Comparison of ENCODE assay signal across 19 cellular contexts in genomic region chr2:239292531-239292930, GRCh38.
DNase-seq lines count a peak whose midpoint lies in the region; ATAC-seq, FAIRE-seq and TF ChIP-seq lines count a peak whose summit lies in the region.
"Had no signal": no experiment of that assay in that cellular context is flagged by ENCODE, and none has a peak within 500 bp of the region (broad histone marks: within the 10 kb centered on the region; RNA-seq: fewer than 3 reads in every experiment).

No MANE protein-coding gene starts in this region.

- intact Hi-C loops in kidney (cut with DNase I): no loop called here

- H3K9me3 ChIP-seq in DND-41 (ENCODE audit: insufficient read depth, low read length, severe bottlenecking) (no peaks in the 10 kb centered on the region), kidney (ENCODE audit: control insufficient read depth in 1 of 2, low read length in 2 of 2) (no peaks in the 10 kb centered on the region)
- H3K9me3 ChIP-seq: suprapubic skin had no signal

- H3K4me1 ChIP-seq in DND-41 (ENCODE audit: insufficient read depth, low read length) (peaks cover 98% of the 10 kb centered on the region), kidney (ENCODE audit: control insufficient read depth in 1 of 2, insufficient read depth in 1 of 2, low read depth in 1 of 2, low read length in 2 of 2) (peaks cover 19 to 28% of the 10 kb centered on the region in 2 donors)

- H3K27me3 ChIP-seq in DND-41 (ENCODE audit: insufficient read depth, low read length, poor library complexity): no peaks in the 10 kb centered on the region
- H3K27me3 ChIP-seq: brain microvascular endothelial cell, suprapubic skin had no signal

- H3K9ac ChIP-seq in DND-41 (ENCODE audit: low read depth, low read length): peak overlapping the region; percentile 31; the same call in 1 of the 2 replicates
- H3K9ac ChIP-seq in kidney (ENCODE audit: low read length in 2 of 2): no peak overlapping the region

- POLR2A ChIA-PET in RWPE1 (lab: Yijun Ruan, JAX; ENCODE audit: low non-redundant PET): interaction anchor here (0.6 kb wide), 1 partner anchor 90 kb away, joined by 3 read pairs; no protein-coding TSS in a partner anchor
- POLR2A ChIA-PET in T-cell (lab: Charles Lee): interaction anchor here (0.6 to 1.0 kb wide), 3 partner anchors 11 to 28 kb away, joined by 3 read pairs; no protein-coding TSS in a partner anchor

- peaks cover 79% of the 10 kb centered on the region for H3K36me3 ChIP-seq in DND-41 (ENCODE audit: insufficient read depth, low read length)
- no peaks in the 10 kb centered on the region for H3K36me3 ChIP-seq in kidney (ENCODE audit: control insufficient read depth in 1 of 2, insufficient read depth in 2 of 2, low read length in 2 of 2)
- H3K36me3 ChIP-seq: brain microvascular endothelial cell, suprapubic skin had no signal

- no peak overlapping the region for H2AFZ ChIP-seq in DND-41 (ENCODE audit: low read depth, low read length)

- H3K4me2 ChIP-seq in DND-41 (ENCODE audit: insufficient read depth, low read length): peak overlapping the region; percentile 68

- no peak for ATAC-seq in DND-41 (ENCODE audit: insufficient read depth, low read depth)
- ATAC-seq in memory B cell (ENCODE audit: low read depth): no peak
- no peak for ATAC-seq in stimulated activated memory B cell treated with anti-CD40 and anti-IgM and Interleukin-4, amounts not matched to agents 10 μg/mL and 1 μg/mL and 100 μg/mL, for 72 hours
- ATAC-seq in T-cell (replicated peaks in 1 of 4): no peak
- no peak for ATAC-seq in GM18511 (IDR thresholded peaks at IDR 0.05; ENCODE audit: unreplicated experiment)
- ATAC-seq: Panc1, SK-N-SH treated with all-trans-retinoic acid at 6 μM for 48 hours had no signal

- H3K4me3 Mint-ChIP-seq in memory B cell (no peak overlapping the region), T-cell (no peak overlapping the region)
- H3K4me3 Mint-ChIP-seq in stimulated activated memory B cell treated with anti-CD40 and anti-IgM and Interleukin-4, amounts not matched to agents 10 μg/mL and 1 μg/mL and 100 μg/mL, for 72 hours: no peak overlapping the region
- no peak overlapping the region for H3K4me3 Mint-ChIP-seq in T-helper 2 cell treated with Interferon-gamma antibody and Interleukin-4, amounts not matched to agents 5 μg/mL and 100 μg/mL, for 36 hours
- H3K4me3 Mint-ChIP-seq: activated naive CD8-positive, alpha-beta T cell treated with anti-CD3 and anti-CD28 coated beads for 36 hours; activated T-cell treated with anti-CD3 and anti-CD28 coated beads, Interleukin-2, amount 50 U/mL, for 24 hours had no signal

- CTCF ChIA-PET in RWPE1 (lab: Yijun Ruan, JAX): no interaction called here
- CTCF ChIA-PET in T-cell (lab: Charles Lee): no interaction called here

- peak overlapping the region; percentile 45 for H3K27ac Mint-ChIP-seq in memory B cell
- H3K27ac Mint-ChIP-seq in stimulated activated memory B cell treated with anti-CD40 and anti-IgM and Interleukin-4, amounts not matched to agents 10 μg/mL and 1 μg/mL and 100 μg/mL, for 72 hours: peak overlapping the region; percentile 24
- H3K27ac Mint-ChIP-seq in T-cell: peak overlapping the region in 1 of 2 donors; percentile 48
- no peak overlapping the region for H3K27ac Mint-ChIP-seq in T-helper 2 cell treated with Interferon-gamma antibody and Interleukin-4, amounts not matched to agents 5 μg/mL and 100 μg/mL, for 36 hours
- H3K27ac Mint-ChIP-seq: activated naive CD8-positive, alpha-beta T cell treated with anti-CD3 and anti-CD28 coated beads for 36 hours had no signal

- H3K4me3 ChIP-seq in DND-41 (ENCODE audit: low read depth in 1 of 2, low read length in 2 of 2): peak overlapping the region in 1 of 2 experiments; percentile 32; a peak in 2 of 4 replicates
- no peak overlapping the region for H3K4me3 ChIP-seq in kidney (ENCODE audit: low read length in 2 of 2)
- H3K4me3 ChIP-seq: suprapubic skin had no signal

- H3K36me3 Mint-ChIP-seq in memory B cell (no peaks in the 10 kb centered on the region), T-cell (peaks cover 3% of the 10 kb centered on the region)
- no peaks in the 10 kb centered on the region for H3K36me3 Mint-ChIP-seq in stimulated activated memory B cell treated with anti-CD40 and anti-IgM and Interleukin-4, amounts not matched to agents 10 μg/mL and 1 μg/mL and 100 μg/mL, for 72 hours
- H3K36me3 Mint-ChIP-seq in T-helper 2 cell treated with Interferon-gamma antibody and Interleukin-4, amounts not matched to agents 5 μg/mL and 100 μg/mL, for 36 hours (ENCODE audit: low read depth): peaks cover 20% of the 10 kb centered on the region
- H3K36me3 Mint-ChIP-seq: naive B cell had no signal

- peaks cover 90% of the 10 kb centered on the region for H4K20me1 ChIP-seq in DND-41 (ENCODE audit: insufficient read depth, low read length)

- H3K9me3 Mint-ChIP-seq in memory B cell (no peaks in the 10 kb centered on the region), T-cell (no peaks in the 10 kb centered on the region)
- H3K9me3 Mint-ChIP-seq in stimulated activated memory B cell treated with anti-CD40 and anti-IgM and Interleukin-4, amounts not matched to agents 10 μg/mL and 1 μg/mL and 100 μg/mL, for 72 hours: no peaks in the 10 kb centered on the region
- no peaks in the 10 kb centered on the region for H3K9me3 Mint-ChIP-seq in T-helper 2 cell treated with Interferon-gamma antibody and Interleukin-4, amounts not matched to agents 5 μg/mL and 100 μg/mL, for 36 hours
- H3K9me3 Mint-ChIP-seq: activated naive CD8-positive, alpha-beta T cell treated with anti-CD3 and anti-CD28 coated beads for 36 hours; activated T-cell treated with anti-CD3 and anti-CD28 coated beads, Interleukin-2, amount 50 U/mL, for 24 hours; naive B cell had no signal

- H3K27ac ChIP-seq in DND-41 (ENCODE audit: low read length) (peak overlapping the region; percentile 70), RWPE1 (peak overlapping the region; percentile 81; the same call in 1 of the 2 replicates), kidney (ENCODE audit: low read depth in 2 of 2, low read length in 2 of 2) (no peak overlapping the region)
- H3K27ac ChIP-seq: brain microvascular endothelial cell, suprapubic skin had no signal

- FAIRE-seq in kidney (lab: Jason Lieb, UNC): no peak
- FAIRE-seq: TTC549 had no signal

- H3K79me2 ChIP-seq in DND-41 (ENCODE audit: insufficient read depth, low read length): peaks cover 99% of the 10 kb centered on the region

- H3K4me1 Mint-ChIP-seq in memory B cell: peaks cover 38% of the 10 kb centered on the region
- H3K4me1 Mint-ChIP-seq in stimulated activated memory B cell treated with anti-CD40 and anti-IgM and Interleukin-4, amounts not matched to agents 10 μg/mL and 1 μg/mL and 100 μg/mL, for 72 hours: peaks cover 81% of the 10 kb centered on the region
- peaks cover 68 to 90% (median 82%) of the 10 kb centered on the region in 3 donors for H3K4me1 Mint-ChIP-seq in T-cell
- H3K4me1 Mint-ChIP-seq in T-helper 2 cell treated with Interferon-gamma antibody and Interleukin-4, amounts not matched to agents 5 μg/mL and 100 μg/mL, for 36 hours (ENCODE audit: low read depth): peaks cover 56% of the 10 kb centered on the region

- TF ChIP-seq CTCF in DND-41 (IDR thresholded peaks at IDR 0.05; ENCODE audit: borderline replicate concordance, extremely low read depth, low read length, poor library complexity, severe bottlenecking): no peak
- no peak for TF ChIP-seq CTCF in RWPE1 (conservative IDR thresholded peaks at IDR 0.05; ENCODE audit: low read depth)
- TF ChIP-seq CTCF in kidney (IDR thresholded peaks at IDR 0.05; ENCODE audit: borderline replicate concordance, extremely low read depth, insufficient read depth): no peak

- H3K27me3 Mint-ChIP-seq in memory B cell (peaks cover 6% of the 10 kb centered on the region), T-cell (no peaks in the 10 kb centered on the region)
- H3K27me3 Mint-ChIP-seq in stimulated activated memory B cell treated with anti-CD40 and anti-IgM and Interleukin-4, amounts not matched to agents 10 μg/mL and 1 μg/mL and 100 μg/mL, for 72 hours: peaks cover 5% of the 10 kb centered on the region
- H3K27me3 Mint-ChIP-seq in T-helper 2 cell treated with Interferon-gamma antibody and Interleukin-4, amounts not matched to agents 5 μg/mL and 100 μg/mL, for 36 hours (ENCODE audit: low read depth): peaks cover 4% of the 10 kb centered on the region
- H3K27me3 Mint-ChIP-seq: activated naive CD8-positive, alpha-beta T cell treated with anti-CD3 and anti-CD28 coated beads for 36 hours had no signal

- DNase-seq in DND-41 (no peak), RWPE1 (ENCODE audit: low spot score) (no peak), memory B cell (ENCODE audit: low spot score in 2 of 2) (no peak), kidney (no peak), T-cell (no peak)
- DNase-seq in T-helper 2 cell treated with Interferon-gamma antibody and Interleukin-4, amounts not matched to agents 5 μg/mL and 100 μg/mL, for 36 hours (ENCODE audit: low spot score): no peak
- DNase-seq: activated CD4-positive, alpha-beta T cell treated with anti-CD3 and anti-CD28 coated beads, Interleukin-2, amount 50 U/mL, for 4 hours; activated naive CD8-positive, alpha-beta T cell treated with anti-CD3 and anti-CD28 coated beads for 36 hours; activated T-cell treated with anti-CD3 and anti-CD28 coated beads, Interleukin-2, amount 50 U/mL, for 24 hours; brain microvascular endothelial cell; DMS 273 treated with DMSO at 0.1 percent for 48 hours; naive B cell; NCI-H1930 had no signal

Comparison
In these comparisons a context has a peak if more than half of its experiments do, and no peak if none do; other contexts are left out.
1. H3K27ac ChIP-seq: peak in DND-41 (single experiment) and RWPE1 (single experiment); none in kidney (0 of 2).